In the genomic region with DNA sequence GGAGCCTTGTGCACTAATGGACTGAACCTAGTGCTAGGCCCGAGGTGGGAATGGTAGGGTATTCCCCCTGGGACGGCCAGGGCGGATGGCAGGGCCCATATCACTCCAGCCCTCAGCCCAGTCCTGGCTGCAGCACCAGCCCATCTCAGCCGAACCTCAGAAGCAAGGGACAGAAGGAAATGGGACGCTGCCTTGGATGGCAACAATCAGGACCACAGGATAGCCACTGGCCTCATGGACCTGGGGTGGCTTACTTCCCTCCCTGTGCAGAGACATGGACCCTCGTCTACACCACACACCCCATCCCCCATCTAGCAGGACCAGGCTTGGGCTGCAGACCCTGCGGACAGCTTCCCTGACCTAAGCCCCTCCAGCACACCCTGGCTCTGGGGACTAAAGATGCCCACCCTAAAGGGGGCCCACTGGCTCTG, we compare ENCODE assay signal across 17 cellular contexts.
"Had no signal": no experiment of that assay in that cellular context is flagged by ENCODE, and none has a peak within 500 bp of the region (broad histone marks: within the 10 kb centered on the region; RNA-seq: fewer than 3 reads in every experiment).

No MANE protein-coding gene starts in this region.

- DNase-seq: activated CD4-positive, alpha-beta T cell treated with anti-CD3 and anti-CD28 coated beads, Interleukin-2, amount 10 ng/mL, durations not matched to agents 7 days and 5 days; activated CD8-positive, alpha-beta memory T cell treated with anti-CD3 and anti-CD28 coated beads, Interleukin-2, amount 50 U/mL, for 4 hours; activated effector memory CD4-positive, alpha-beta T cell treated with Interleukin-2 at 50 U/mL for 16 hours; activated naive CD4-positive, alpha-beta T cell treated with anti-CD3 and anti-CD28 coated beads, Interleukin-2, amount 10 ng/mL, durations not matched to agents 7 days and 5 days; activated naive CD8-positive, alpha-beta T cell treated with anti-CD3 and anti-CD28 coated beads, Interleukin-2, amount 50 U/mL, for 24 hours; activated T-cell treated with anti-CD3 and anti-CD28 coated beads, Interleukin-2, amount 50 U/mL, for 4 hours; effector CD8-positive, alpha-beta T cell; esophagus squamous epithelium; midbrain; stimulated activated CD4-positive, alpha-beta T cell treated with anti-CD3 and anti-CD28 coated beads, Interleukin-15, amount 100 ng/mL, for 24 hours; stimulated activated CD4-positive, alpha-beta T cell treated with anti-CD3 and anti-CD28 coated beads, Interleukin-2, amount 100 ng/mL, for 48 hours had no signal

- H3K27me3 Mint-ChIP-seq: activated CD4-positive, alpha-beta T cell treated with anti-CD3 and anti-CD28 coated beads, Interleukin-2, amount 10 ng/mL, durations not matched to agents 7 days and 5 days; activated naive CD8-positive, alpha-beta T cell treated with anti-CD3 and anti-CD28 coated beads, Interleukin-2, amount 50 U/mL, for 24 hours; progenitor cell of endocrine pancreas; stimulated activated naive CD8-positive, alpha-beta T cell treated with anti-CD3 and anti-CD28 coated beads, Interleukin-15, Interleukin-2, amounts not matched to agents 100 ng/mL and 50 ng/mL, for 24 hours had no signal

- H3K27me3 ChIP-seq: esophagus squamous epithelium had no signal

- H3K9me3 ChIP-seq: esophagus squamous epithelium had no signal

- H3K4me3 ChIP-seq: esophagus squamous epithelium, skin epidermis had no signal

- H3K36me3 Mint-ChIP-seq: activated naive CD4-positive, alpha-beta T cell treated with anti-CD3 and anti-CD28 coated beads, Interleukin-2, amount 10 ng/mL, durations not matched to agents 7 days and 5 days had no signal

- H3K4me1 Mint-ChIP-seq: activated CD4-positive, alpha-beta T cell treated with anti-CD3 and anti-CD28 coated beads, Interleukin-2, amount 10 ng/mL, durations not matched to agents 7 days and 5 days; activated naive CD4-positive, alpha-beta T cell treated with anti-CD3 and anti-CD28 coated beads, Interleukin-2, amount 10 ng/mL, durations not matched to agents 7 days and 5 days; activated naive CD8-positive, alpha-beta T cell treated with anti-CD3 and anti-CD28 coated beads, Interleukin-2, amount 50 U/mL, for 24 hours had no signal

- H3K4me3 Mint-ChIP-seq: activated CD4-positive, alpha-beta T cell treated with anti-CD3 and anti-CD28 coated beads, Interleukin-2, amount 10 ng/mL, durations not matched to agents 7 days and 5 days; activated naive CD4-positive, alpha-beta T cell treated with anti-CD3 and anti-CD28 coated beads, Interleukin-2, amount 10 ng/mL, durations not matched to agents 7 days and 5 days; activated naive CD8-positive, alpha-beta T cell treated with anti-CD3 and anti-CD28 coated beads, Interleukin-2, amount 50 U/mL, for 24 hours; activated T-cell treated with anti-CD3 and anti-CD28 coated beads, Interleukin-2, amount 50 U/mL, for 4 hours; nephron; stimulated activated naive CD8-positive, alpha-beta T cell treated with anti-CD3 and anti-CD28 coated beads, Interleukin-15, Interleukin-2, amounts not matched to agents 100 ng/mL and 50 ng/mL, for 24 hours; T-helper 1 cell treated with Interleukin-12 subunit alpha and Interleukin-12 subunit beta and Interleukin-4 antibody, amounts not matched to agents 30 μg/mL and 1 μg/mL, for 36 hours had no signal

- H3K27ac Mint-ChIP-seq: activated CD4-positive, alpha-beta T cell treated with anti-CD3 and anti-CD28 coated beads, Interleukin-2, amount 10 ng/mL, durations not matched to agents 7 days and 5 days; activated naive CD4-positive, alpha-beta T cell treated with anti-CD3 and anti-CD28 coated beads, Interleukin-2, amount 10 ng/mL, durations not matched to agents 7 days and 5 days; activated naive CD8-positive, alpha-beta T cell treated with anti-CD3 and anti-CD28 coated beads, Interleukin-2, amount 50 U/mL, for 24 hours; nephron; progenitor cell of endocrine pancreas; stimulated activated naive CD8-positive, alpha-beta T cell treated with anti-CD3 and anti-CD28 coated beads, Interleukin-15, Interleukin-2, amounts not matched to agents 100 ng/mL and 50 ng/mL, for 24 hours; T-helper 1 cell treated with Interleukin-12 subunit alpha and Interleukin-12 subunit beta and Interleukin-4 antibody, amounts not matched to agents 30 μg/mL and 1 μg/mL, for 36 hours had no signal

- ATAC-seq: activated CD4-positive, CD25-positive, alpha-beta regulatory T cell treated with anti-CD3 and anti-CD28 coated beads, Interleukin-2, amount 50 U/mL, for 24 hours; activated naive CD8-positive, alpha-beta T cell treated with anti-CD3 and anti-CD28 coated beads, Interleukin-2, amount 50 U/mL, for 24 hours; activated T-cell treated with anti-CD3 and anti-CD28 coated beads, Interleukin-2, amount 50 U/mL, for 4 hours had no signal

- H3K36me3 ChIP-seq: esophagus squamous epithelium had no signal

- H3K9me3 Mint-ChIP-seq: activated CD4-positive, alpha-beta T cell treated with anti-CD3 and anti-CD28 coated beads, Interleukin-2, amount 10 ng/mL, durations not matched to agents 7 days and 5 days; activated naive CD4-positive, alpha-beta T cell treated with anti-CD3 and anti-CD28 coated beads, Interleukin-2, amount 10 ng/mL, durations not matched to agents 7 days and 5 days; activated naive CD8-positive, alpha-beta T cell treated with anti-CD3 and anti-CD28 coated beads, Interleukin-2, amount 50 U/mL, for 24 hours; activated T-cell treated with anti-CD3 and anti-CD28 coated beads, Interleukin-2, amount 50 U/mL, for 4 hours; nephron; stimulated activated naive CD8-positive, alpha-beta T cell treated with anti-CD3 and anti-CD28 coated beads, Interleukin-15, Interleukin-2, amounts not matched to agents 100 ng/mL and 50 ng/mL, for 24 hours; T-helper 1 cell treated with Interleukin-12 subunit alpha and Interleukin-12 subunit beta and Interleukin-4 antibody, amounts not matched to agents 30 μg/mL and 1 μg/mL, for 36 hours had no signal
